ENCODE assay signal across 19 cellular contexts in the genomic region with DNA sequence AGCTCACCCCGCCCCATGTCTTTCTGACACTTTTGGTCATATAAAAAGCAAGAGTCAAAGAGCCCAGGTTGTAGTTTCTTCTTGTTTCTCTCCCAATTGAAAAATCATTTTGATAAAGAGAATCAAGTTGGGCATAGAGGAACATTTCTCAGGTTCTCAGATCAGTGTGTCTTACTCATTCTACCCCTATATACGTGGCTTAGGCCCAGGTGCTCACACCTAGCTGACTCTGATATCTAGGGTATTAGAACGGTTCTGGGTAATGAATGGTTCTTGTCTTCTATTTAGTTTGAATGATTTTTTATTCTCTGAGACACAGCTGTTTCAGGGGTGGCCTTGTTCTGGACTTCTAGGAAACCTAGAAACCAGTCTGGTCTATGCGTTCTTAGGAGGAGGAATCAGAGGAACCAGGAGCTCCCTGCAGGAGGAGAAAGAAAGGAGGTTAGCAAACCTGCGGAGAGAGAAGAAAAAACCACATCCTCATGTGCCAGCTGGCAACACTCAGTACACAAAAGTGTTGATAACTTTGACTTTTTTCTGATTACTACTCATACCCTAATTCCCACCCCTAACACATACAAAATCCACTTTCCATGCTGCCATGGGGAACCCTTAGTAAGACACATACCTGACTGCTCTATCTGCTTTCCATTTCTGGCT.
A peak's percentile ranks its signal among the peaks of the same experiment; 100 is the strongest.
DNase-seq lines count a peak whose midpoint lies in the region; ATAC-seq and TF ChIP-seq lines count a peak whose summit lies in the region.
"Had no signal": no experiment of that assay in that cellular context is flagged by ENCODE, and none has a peak within 500 bp of the region (broad histone marks: within the 10 kb centered on the region; RNA-seq: fewer than 3 reads in every experiment).

No MANE protein-coding gene starts in this region.

- 82 to 86% methylated on average over 5 of the region's 5 CpGs for WGBS in heart right ventricle, 2 donors

- no peaks in the 10 kb centered on the region for H3K9me3 Mint-ChIP-seq in activated naive CD8-positive, alpha-beta T cell (ENCODE audit: low read depth)
- no peaks in the 10 kb centered on the region for H3K9me3 Mint-ChIP-seq in activated naive CD8-positive, alpha-beta T cell treated with anti-CD3 and anti-CD28 coated beads for 36 hours
- H3K9me3 Mint-ChIP-seq in T-cell (no peaks in the 10 kb centered on the region), neural progenitor cell (no peaks in the 10 kb centered on the region)
- no peaks in the 10 kb centered on the region for H3K9me3 Mint-ChIP-seq in activated naive CD8-positive, alpha-beta T cell treated with anti-CD3 and anti-CD28 coated beads, Interleukin-2, amount 50 U/mL, for 24 hours
- H3K9me3 Mint-ChIP-seq: CD4-positive, alpha-beta T cell; GM23338 had no signal

- intact Hi-C loops in heart right ventricle (cut with DNase I): no loop called here

- H3K27me3 ChIP-seq in HL-60 (ENCODE audit: insufficient read depth, poor library complexity, severe bottlenecking) (no peaks in the 10 kb centered on the region), heart right ventricle (no peaks in the 10 kb centered on the region), neural progenitor cell (no peaks in the 10 kb centered on the region)

- ATAC-seq in T-cell (replicated peaks in 1 of 4): peak in 2 of 4 experiments; percentile 27 to 29
- ATAC-seq in activated naive CD8-positive, alpha-beta T cell treated with anti-CD3 and anti-CD28 coated beads, Interleukin-2, amount 50 U/mL, for 24 hours: no peak
- ATAC-seq in heart right ventricle: no peak
- ATAC-seq: GM23338, K562 had no signal

- no peaks in the 10 kb centered on the region for H3F3A ChIP-seq in neural progenitor cell (ENCODE audit: low read depth)

- H3K4me3 Mint-ChIP-seq in activated naive CD8-positive, alpha-beta T cell: no peak overlapping the region
- H3K4me3 Mint-ChIP-seq in activated naive CD8-positive, alpha-beta T cell treated with anti-CD3 and anti-CD28 coated beads for 36 hours: no peak overlapping the region
- H3K4me3 Mint-ChIP-seq in T-cell (no peak overlapping the region), neural progenitor cell (no peak overlapping the region)
- no peak overlapping the region for H3K4me3 Mint-ChIP-seq in activated naive CD8-positive, alpha-beta T cell treated with anti-CD3 and anti-CD28 coated beads, Interleukin-2, amount 50 U/mL, for 24 hours
- H3K4me3 Mint-ChIP-seq: CD4-positive, alpha-beta T cell; GM23338 had no signal

- no peak overlapping the region for H3K9ac ChIP-seq in neural progenitor cell

- H3K9me3 ChIP-seq in heart right ventricle (no peaks in the 10 kb centered on the region), neural progenitor cell (ENCODE audit: low read depth) (no peaks in the 10 kb centered on the region)
- H3K9me3 ChIP-seq: HAP-1 had no signal

- no peak overlapping the region for H3K4me2 ChIP-seq in neural progenitor cell
- H3K4me2 ChIP-seq: GM23338 had no signal

- TF ChIP-seq CTCF in HL-60 (IDR thresholded peaks at IDR 0.05; ENCODE audit: insufficient read depth, low read length) (no peak), heart right ventricle (IDR thresholded peaks at IDR 0.05) (no peak), neural progenitor cell (IDR thresholded peaks at IDR 0.05) (no peak)

- no peak for DNase-seq in activated naive CD8-positive, alpha-beta T cell treated with anti-CD3 and anti-CD28 coated beads for 36 hours
- DNase-seq in HL-60 (ENCODE audit: low read depth in 1 of 2, low spot score in 1 of 2) (peak in 1 of 2 experiments; percentile 51), T-cell (no peak), heart right ventricle (no peak), neural progenitor cell (ENCODE audit: low spot score) (no peak)
- no peak for DNase-seq in activated naive CD8-positive, alpha-beta T cell treated with anti-CD3 and anti-CD28 coated beads, Interleukin-2, amount 50 U/mL, for 24 hours
- DNase-seq: CD4-positive, alpha-beta T cell; NCI-H1092 treated with DMSO at 0.1 percent for 48 hours; NCI-H1436 treated with DMSO at 0.1 percent for 48 hours; NCI-H2029; NCI-H2227 treated with DMSO at 0.1 percent for 48 hours; NCI-H510A; NCI-H748 treated with DMSO at 0.1 percent for 48 hours; SIG-M5 had no signal

- H3K4me3 ChIP-seq in HL-60 (replicated peaks; ENCODE audit: insufficient read depth, low read length): no peak overlapping the region
- H3K4me3 ChIP-seq in heart right ventricle: no peak overlapping the region
- no peak overlapping the region for H3K4me3 ChIP-seq in neural progenitor cell
- H3K4me3 ChIP-seq: GM23338, HAP-1, K562 had no signal

- CTCF ChIA-PET in T-cell (lab: Charles Lee): no interaction called here

- H3K4me1 ChIP-seq in heart right ventricle (peaks cover 0 to 14% (median 0%) of the 10 kb centered on the region in 9 donors), neural progenitor cell (no peaks in the 10 kb centered on the region)
- H3K4me1 ChIP-seq: HAP-1 had no signal

- no peaks in the 10 kb centered on the region for H3K36me3 Mint-ChIP-seq in activated naive CD8-positive, alpha-beta T cell
- H3K36me3 Mint-ChIP-seq in activated naive CD8-positive, alpha-beta T cell treated with anti-CD3 and anti-CD28 coated beads for 36 hours: no peaks in the 10 kb centered on the region
- H3K36me3 Mint-ChIP-seq in T-cell (no peaks in the 10 kb centered on the region), neural progenitor cell (no peaks in the 10 kb centered on the region)
- H3K36me3 Mint-ChIP-seq in activated naive CD8-positive, alpha-beta T cell treated with anti-CD3 and anti-CD28 coated beads, Interleukin-2, amount 50 U/mL, for 24 hours (ENCODE audit: low read depth): no peaks in the 10 kb centered on the region

- no peaks in the 10 kb centered on the region for H3K27me3 Mint-ChIP-seq in activated naive CD8-positive, alpha-beta T cell
- no peaks in the 10 kb centered on the region for H3K27me3 Mint-ChIP-seq in activated naive CD8-positive, alpha-beta T cell treated with anti-CD3 and anti-CD28 coated beads for 36 hours
- H3K27me3 Mint-ChIP-seq in T-cell: peaks cover 0 to 2% of the 10 kb centered on the region in 2 donors
- H3K27me3 Mint-ChIP-seq in activated naive CD8-positive, alpha-beta T cell treated with anti-CD3 and anti-CD28 coated beads, Interleukin-2, amount 50 U/mL, for 24 hours: no peaks in the 10 kb centered on the region
- H3K27me3 Mint-ChIP-seq in neural progenitor cell (ENCODE audit: insufficient read depth, low read depth): peaks cover 7% of the 10 kb centered on the region
- H3K27me3 Mint-ChIP-seq: CD4-positive, alpha-beta T cell had no signal

- no peaks in the 10 kb centered on the region for H3K79me2 ChIP-seq in neural progenitor cell (ENCODE audit: low read depth)

- no peaks in the 10 kb centered on the region for H3K36me3 ChIP-seq in heart right ventricle
- H3K36me3 ChIP-seq in neural progenitor cell: no peaks in the 10 kb centered on the region
- H3K36me3 ChIP-seq: HAP-1 had no signal

- H3K4me1 Mint-ChIP-seq in activated naive CD8-positive, alpha-beta T cell (ENCODE audit: low read depth): peaks cover 19% of the 10 kb centered on the region
- H3K4me1 Mint-ChIP-seq in activated naive CD8-positive, alpha-beta T cell treated with anti-CD3 and anti-CD28 coated beads for 36 hours: peaks cover 18% of the 10 kb centered on the region
- H3K4me1 Mint-ChIP-seq in T-cell (peaks cover 17 to 21% (median 20%) of the 10 kb centered on the region in 3 donors), neural progenitor cell (peaks cover 3% of the 10 kb centered on the region)
- peaks cover 34% of the 10 kb centered on the region for H3K4me1 Mint-ChIP-seq in activated naive CD8-positive, alpha-beta T cell treated with anti-CD3 and anti-CD28 coated beads, Interleukin-2, amount 50 U/mL, for 24 hours
- H3K4me1 Mint-ChIP-seq: GM23338 had no signal

- peak overlapping the region; percentile 24 for H3K27ac Mint-ChIP-seq in activated naive CD8-positive, alpha-beta T cell
- no peak overlapping the region for H3K27ac Mint-ChIP-seq in activated naive CD8-positive, alpha-beta T cell treated with anti-CD3 and anti-CD28 coated beads for 36 hours
- H3K27ac Mint-ChIP-seq in T-cell (peak overlapping the region; percentile 37 to 62), neural progenitor cell (no peak overlapping the region)
- peak overlapping the region; percentile 21 for H3K27ac Mint-ChIP-seq in activated naive CD8-positive, alpha-beta T cell treated with anti-CD3 and anti-CD28 coated beads, Interleukin-2, amount 50 U/mL, for 24 hours
- H3K27ac Mint-ChIP-seq: CD4-positive, alpha-beta T cell; GM23338 had no signal

- H3K27ac ChIP-seq in HL-60 (replicated peaks) (peak overlapping the region; percentile 25), heart right ventricle (no peak overlapping the region), neural progenitor cell (no peak overlapping the region)
- H3K27ac ChIP-seq: RWPE1 had no signal

- POLR2A ChIA-PET in T-cell (lab: Charles Lee): interaction anchor here in 1 of 2 donors (0.6 kb wide), 1 partner anchor 100 kb away, joined by 3 read pairs; no protein-coding TSS in a partner anchor

- H4K20me1 ChIP-seq in neural progenitor cell (ENCODE audit: low read depth): no peaks in the 10 kb centered on the region

- H2AFZ ChIP-seq in neural progenitor cell (replicated peaks): no peak overlapping the region
- H2AFZ ChIP-seq: GM23338 had no signal

Comparison
In these comparisons a context has a peak if more than half of its experiments do, and no peak if none do; other contexts are left out.
1. H3K27ac Mint-ChIP-seq: peak in activated naive CD8-positive, alpha-beta T cell (single experiment), T-cell (2 of 2) and activated naive CD8-positive, alpha-beta T cell treated with anti-CD3 and anti-CD28 coated beads, Interleukin-2, amount 50 U/mL, for 24 hours (single experiment); none in activated naive CD8-positive, alpha-beta T cell treated with anti-CD3 and anti-CD28 coated beads for 36 hours (single experiment) and neural progenitor cell (single experiment).